ENCODE assay signal across 9 cellular contexts in the genomic region with DNA sequence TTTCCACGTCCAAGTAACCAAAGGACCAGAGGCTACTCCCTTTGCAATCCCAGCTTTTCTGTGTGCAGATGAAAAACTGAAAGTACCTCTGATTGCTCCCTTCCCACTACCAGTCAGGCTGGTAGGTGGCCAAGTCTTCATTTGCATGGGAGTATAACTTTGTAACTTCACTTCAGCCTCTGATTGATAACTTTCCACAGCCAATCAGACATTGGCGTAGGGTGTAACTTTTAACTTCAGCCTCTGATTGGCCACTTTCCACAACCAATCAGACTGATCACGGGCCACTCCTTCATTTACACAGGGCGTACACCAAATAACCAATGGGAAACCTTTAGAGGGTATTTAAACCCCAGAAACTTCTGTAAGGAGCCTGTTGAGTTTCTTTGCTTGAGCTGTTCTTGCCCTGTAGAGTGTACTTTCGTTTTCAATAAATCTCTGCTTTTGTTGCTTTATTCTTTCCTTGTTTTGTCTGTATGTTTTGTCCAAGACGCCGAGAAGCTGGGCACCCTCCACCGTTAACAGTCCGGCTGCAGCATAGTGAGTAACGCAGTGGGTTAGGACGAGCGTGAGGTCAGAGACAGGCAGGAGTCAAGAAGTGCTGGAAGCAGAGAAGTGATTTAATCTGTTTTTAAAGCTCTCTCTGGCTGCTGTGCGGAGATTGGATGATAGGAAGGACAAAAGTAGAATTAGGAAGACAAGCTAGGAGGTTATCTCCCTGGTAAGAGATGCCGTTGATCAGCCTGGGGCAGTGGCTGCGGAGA. TPM values are rescaled to one million over a fixed set of nuclear protein-coding genes. Genes with fewer than 3 reads are reported as not detected.
DNase-seq lines count a peak whose midpoint lies in the region; TF ChIP-seq lines count a peak whose summit lies in the region.
"Had no signal": no experiment of that assay in that cellular context is flagged by ENCODE, and none has a peak within 500 bp of the region (broad histone marks: within the 10 kb centered on the region; RNA-seq: fewer than 3 reads in every experiment).

No MANE protein-coding gene starts in this region.

- H3K36me3 Mint-ChIP-seq in H9 (ENCODE audit: insufficient read depth in 1 of 3, low read depth in 3 of 3): peaks cover 4 to 7% (median 6%) of the 10 kb centered on the region in 3 experiments
- H3K36me3 Mint-ChIP-seq: naive B cell had no signal

- H3K4me3 Mint-ChIP-seq in H9: peak overlapping the region; percentile 18 to 24

- intact Hi-C loops in breast epithelium (cut with DNase I; ENCODE audit: low total_unique reads): no loop called here
- intact Hi-C loops in thyroid gland (cut with DNase I): no loop called here

- H2AFZ ChIP-seq in H9 (ENCODE audit: low read length): no peak overlapping the region

- H3K4me1 ChIP-seq in H9 (ENCODE audit: insufficient read depth, low read length) (no peaks in the 10 kb centered on the region; the same call in 1 of the 2 replicates), breast epithelium (peaks cover 0 to 10% of the 10 kb centered on the region in 2 donors), thyroid gland (peaks cover 15 to 23% of the 10 kb centered on the region in 2 donors)

- no peak overlapping the region for H2BK12ac ChIP-seq in H9 (ENCODE audit: insufficient read length, low read depth, low read length)

- DNase-seq in ACHN (peak; percentile 96), H9 (peak; percentile 89), NCI-H748 (lab: John Stamatoyannopoulos, UW; ENCODE audit: unreplicated experiment) (peak; percentile 85), breast epithelium (ENCODE audit: low spot score in 2 of 2) (peak in 1 of 2 donors; percentile 85), kidney glomerular epithelial cell (lab: John Stamatoyannopoulos, UW) (peak; percentile 83), thyroid gland (peak; percentile 87), T-helper 9 cell (no peak), SKM-1 (lab: John Stamatoyannopoulos, UW; ENCODE audit: unreplicated experiment) (no peak)
- DNase-seq: naive B cell had no signal

- H3K9me3 ChIP-seq in H9 (ENCODE audit: control insufficient read depth, low read depth, low read length): no peaks in the 10 kb centered on the region
- H3K9me3 ChIP-seq in breast epithelium: peaks cover 0 to 2% of the 10 kb centered on the region in 2 donors
- no peaks in the 10 kb centered on the region for H3K9me3 ChIP-seq in thyroid gland

- H3K79me2 ChIP-seq in H9 (ENCODE audit: insufficient read depth, low read length): peaks cover 8% of the 10 kb centered on the region; the same call in 1 of the 2 replicates

- no peaks in the 10 kb centered on the region for H4K20me1 ChIP-seq in H9 (ENCODE audit: control insufficient read depth, insufficient read depth, insufficient read length)

- peak overlapping the region in 2 of 3 experiments; percentile 26 to 80; a peak in 6 of 7 replicates for H3K27ac Mint-ChIP-seq in H9
- H3K27ac Mint-ChIP-seq: naive B cell had no signal

- peaks cover 4 to 5% of the 10 kb centered on the region in 2 experiments; a peak in 4 of 5 replicates for H3K9me3 Mint-ChIP-seq in H9

- H3K79me1 ChIP-seq in H9 (ENCODE audit: insufficient read depth, low read depth, low read length, poor library complexity, severe bottlenecking): peaks cover under 1% of the 10 kb centered on the region

- H2AK5ac ChIP-seq in H9 (ENCODE audit: insufficient read length, low read length): no peak overlapping the region

- H3K23me2 ChIP-seq in H9 (ENCODE audit: insufficient read length, low read depth, low read length, poor library complexity, severe bottlenecking): peaks cover 7% of the 10 kb centered on the region

- no peak overlapping the region for H3K56ac ChIP-seq in H9 (ENCODE audit: insufficient read length, low read depth, low read length)

- no peak overlapping the region for H2BK20ac ChIP-seq in H9 (ENCODE audit: low read depth, low read length, poor library complexity, severe bottlenecking)

- no CpG with 5 or more reads among the region's 15 CpGs for WGBS in H9 (ENCODE audit: extremely low coverage, insufficient read length, low lambda C conversion rate)
- 31 to 38% methylated on average over 15 of the region's 15 CpGs for WGBS in thyroid gland, 2 donors

- in situ Hi-C loops in ACHN (cut with HindIII; ENCODE audit: low pct_ligation_motif_present, low pct_unique_long_range_greater_than_20kb, low sequenced_read_pairs): no loop called here

- no peak overlapping the region for H3K9ac ChIP-seq in H9 (ENCODE audit: extremely low read depth, insufficient read length, low read length)

- peak overlapping the region; percentile 42 for H3K4me2 ChIP-seq in H9 (ENCODE audit: insufficient read depth, insufficient read length, low read length)

- H3K23ac ChIP-seq in H9 (ENCODE audit: insufficient read length, low read depth, low read length): no peak overlapping the region

- no peak overlapping the region for H2BK15ac ChIP-seq in H9 (ENCODE audit: low read depth, low read length)

- H4K5ac ChIP-seq in H9 (ENCODE audit: insufficient read length, low read depth, low read length): no peak overlapping the region

- peak overlapping the region; percentile 33 for H3K18ac ChIP-seq in H9 (ENCODE audit: insufficient read length, low read depth, low read length)

- no peak overlapping the region for H2BK5ac ChIP-seq in H9 (ENCODE audit: insufficient read length, low read length)

- no peak overlapping the region for H4K91ac ChIP-seq in H9 (ENCODE audit: insufficient read length, low read depth, low read length)

- H3K4me3 ChIP-seq in breast epithelium (peak overlapping the region; percentile 32 to 67 (median 53)), thyroid gland (replicated peaks in 1 of 3) (peak overlapping the region in 1 of 3 donors; percentile 25)

- H3K27me3 Mint-ChIP-seq in H9 (ENCODE audit: low read depth): peaks cover 4% of the 10 kb centered on the region

- peaks cover 30 to 46% of the 10 kb centered on the region in 2 experiments for H3K4me1 Mint-ChIP-seq in H9

- H4K8ac ChIP-seq in H9 (replicated peaks; ENCODE audit: insufficient read length, low read depth, low read length): no peak overlapping the region

- no peak overlapping the region for H3T11ph ChIP-seq in H9 (ENCODE audit: low read length)

- H3K36me3 ChIP-seq in breast epithelium: no peaks in the 10 kb centered on the region
- H3K36me3 ChIP-seq in thyroid gland: no peaks in the 10 kb centered on the region

- no peak overlapping the region for H3K4ac ChIP-seq in H9 (ENCODE audit: low read depth, low read length)

- H2BK120ac ChIP-seq in H9 (ENCODE audit: low read depth, low read length, poor library complexity, severe bottlenecking): no peak overlapping the region

- no peak overlapping the region for H3K27ac ChIP-seq in H9 (ENCODE audit: insufficient read length, low read depth, low read length)
- peak overlapping the region; percentile 73 to 86 for H3K27ac ChIP-seq in breast epithelium
- peak overlapping the region; percentile 66 to 76 (median 68) for H3K27ac ChIP-seq in thyroid gland

- TF ChIP-seq CTCF in H9 (conservative IDR thresholded peaks at IDR 0.05) (no peak), breast epithelium (IDR thresholded peaks at IDR 0.05) (no peak), thyroid gland (IDR thresholded peaks at IDR 0.05) (no peak)

- peak; percentile 45 for TF ChIP-seq POLR2A in breast epithelium (IDR thresholded peaks at IDR 0.05)
- TF ChIP-seq POLR2A in thyroid gland (IDR thresholded peaks at IDR 0.05): peak; percentile 31 to 85

- H3K14ac ChIP-seq in H9 (ENCODE audit: insufficient read depth, low read length): no peak overlapping the region

- H3K27me3 ChIP-seq in H9 (ENCODE audit: insufficient read depth, low read length) (no peaks in the 10 kb centered on the region), breast epithelium (no peaks in the 10 kb centered on the region), thyroid gland (no peaks in the 10 kb centered on the region)

RNA-seq across cellular contexts. Expression of gene EXOSC2, which starts 3.5 kb away (rescaled TPM):
- 92.0 and 94.5 TPM in 2 replicates for total RNA-seq in H9 (2021)
- total RNA-seq in breast epithelium: 10 to 100 TPM; 17.8 to 32.2 (median 30.2) TPM
- 10 to 100 TPM; 19.2 to 21.6 (median 20.3) TPM for total RNA-seq in thyroid gland

RNA-seq across cellular contexts. Expression of gene PRDM12, which starts 25.7 kb away (rescaled TPM):
- not detected in 2 replicates for total RNA-seq in H9 (2021)
- total RNA-seq in breast epithelium: not detected
- total RNA-seq in thyroid gland: not detected

Comparison
In these comparisons a context has a peak if more than half of its experiments do, and no peak if none do; other contexts are left out.
1. DNase-seq: peak in ACHN (single experiment), H9 (single experiment), NCI-H748 (single experiment), kidney glomerular epithelial cell (single experiment) and thyroid gland (2 of 2); none in T-helper 9 cell (single experiment) and SKM-1 (single experiment).